ENCODE assay signal across 21 cellular contexts in the genomic region with DNA sequence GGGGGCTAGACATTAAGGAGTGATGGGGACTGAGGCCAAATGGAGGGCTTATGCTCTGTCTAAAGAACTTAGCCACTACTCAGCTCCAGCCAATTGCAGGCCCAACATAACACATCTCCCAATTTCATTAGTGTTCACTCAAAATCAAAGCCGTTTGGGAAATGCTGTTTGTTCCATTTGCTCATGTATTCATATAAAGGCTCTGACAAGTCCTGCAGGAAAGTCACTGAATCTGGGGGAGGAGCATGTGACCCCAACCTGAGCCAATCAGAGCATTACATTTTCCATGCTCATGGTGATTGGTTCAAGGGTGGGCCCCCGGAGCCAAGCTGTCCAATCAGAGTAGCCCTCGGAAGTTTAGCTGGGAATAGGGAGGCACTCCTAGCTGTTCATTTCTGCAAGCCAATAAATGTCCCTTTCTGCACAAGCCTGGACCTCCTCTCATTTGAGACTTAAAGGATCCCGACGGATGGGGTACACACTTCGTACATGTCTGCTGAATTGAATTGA. TPM values are rescaled to one million over a fixed set of nuclear protein-coding genes. Genes with fewer than 3 reads are reported as not detected.
DNase-seq lines count a peak whose midpoint lies in the region; ATAC-seq, FAIRE-seq and TF ChIP-seq lines count a peak whose summit lies in the region.
"Had no signal": no experiment of that assay in that cellular context is flagged by ENCODE, and none has a peak within 500 bp of the region (broad histone marks: within the 10 kb centered on the region; RNA-seq: fewer than 3 reads in every experiment).

No MANE protein-coding gene starts in this region.

- no peak for TF ChIP-seq EP300 in K562 (IDR thresholded peaks at IDR 0.05; ENCODE audit: low read length)

- H3K9me3 ChIP-seq in SJCRH30 (replicated peaks): no peaks in the 10 kb centered on the region
- no peaks in the 10 kb centered on the region; the same call in 1 of the 2 replicates for H3K9me3 ChIP-seq in K562 (replicated peaks; ENCODE audit: control insufficient read depth, insufficient read depth, low read depth, low read length)
- H3K9me3 ChIP-seq: Caco-2 had no signal

- no peaks in the 10 kb centered on the region for H3K9me1 ChIP-seq in K562 (ENCODE audit: control insufficient read depth, insufficient read depth, low read length)

- CTCF ChIA-PET in K562 (lab: Yijun Ruan, JAX; ENCODE audit: low intra/inter-chr PET ratio): no interaction called here

- no peak overlapping the region for H3K4me3 ChIP-seq in SJCRH30
- no peak overlapping the region for H3K4me3 ChIP-seq in K562
- H3K4me3 ChIP-seq: GM23338 had no signal

- POLR2A ChIA-PET in K562 (lab: Yijun Ruan, JAX): interaction anchor here (0.6 kb wide), 1 partner anchor 134 kb away, joined by 3 read pairs; no protein-coding TSS in a partner anchor

- TF ChIP-seq POLR2A in H54 (IDR thresholded peaks at IDR 0.05; ENCODE audit: low read depth, low read length): no peak
- TF ChIP-seq POLR2A in K562 (conservative IDR thresholded peaks at IDR 0.05): no peak

- H3K36me3 ChIP-seq in SJCRH30: no peaks in the 10 kb centered on the region
- H3K36me3 ChIP-seq in K562 (ENCODE audit: control insufficient read depth, insufficient read depth, low read length): no peaks in the 10 kb centered on the region

- 8% methylated on average over 6 of the region's 6 CpGs for WGBS in K562 (ENCODE audit: insufficient coverage, low coverage, missing lambda C conversion rate)

- no TSS peak for BruUV-seq in K562 (replicated peaks; lab: Mats Ljungman, UMichigan)

- H3K27ac ChIP-seq in SJCRH30: no peak overlapping the region
- no peak overlapping the region for H3K27ac ChIP-seq in K562 (ENCODE audit: extremely low read depth, low read depth, low read length)
- H3K27ac ChIP-seq: C4-2B had no signal

- ATAC-seq in K562: peak; percentile 55; the same call in 2 of the 3 replicates
- ATAC-seq in HG03159 (IDR thresholded peaks at IDR 0.05; ENCODE audit: unreplicated experiment): no peak
- no peak for ATAC-seq in HG02610 (IDR thresholded peaks at IDR 0.05; ENCODE audit: unreplicated experiment)
- ATAC-seq: GM23338, HCT116 had no signal

- intact Hi-C loops in K562 (cut with micrococcal nuclease): no loop called here

- no peak overlapping the region for H3K4me2 ChIP-seq in K562 (ENCODE audit: insufficient read depth, low read length)
- H3K4me2 ChIP-seq: GM23338 had no signal

- no peak for TF ChIP-seq CTCF in K562 (IDR thresholded peaks at IDR 0.05 in 2 of 3, conservative IDR thresholded peaks at IDR 0.05 in 1 of 3; ENCODE audit: insufficient read depth in 2 of 3, low read depth in 1 of 3, low read length in 3 of 3)

- peak; percentile 63 for DNase-seq in H54 (ENCODE audit: insufficient read length, low spot score)
- peak; percentile 22 to 49 for DNase-seq in SJCRH30
- DNase-seq in K562 (ENCODE audit: extremely low read depth in 1 of 4, low spot score in 3 of 4): peak in 3 of 4 experiments; percentile 77 to 89 (median 85)
- no peak for DNase-seq in AG08396 (ENCODE audit: low spot score)
- DNase-seq: ACHN; AML-193; Caco-2; CD4-positive, alpha-beta T cell; H7; KBM-7 had no signal

- H3K4me1 ChIP-seq in SJCRH30 (no peaks in the 10 kb centered on the region), K562 (replicated peaks in 1 of 2; ENCODE audit: control insufficient read depth in 2 of 2, insufficient read depth in 2 of 2, low read length in 2 of 2) (peaks cover 5 to 8% of the 10 kb centered on the region in 2 experiments; a peak in 3 of 5 replicates)
- H3K4me1 ChIP-seq: Caco-2 had no signal

- no peak overlapping the region for H2AFZ ChIP-seq in K562 (ENCODE audit: low read depth, low read length)
- H2AFZ ChIP-seq: GM23338 had no signal

- TF ChIP-seq RAD21 in K562 (CRISPR knock-in tag; conservative IDR thresholded peaks at IDR 0.05 in 1 of 2, IDR thresholded peaks at IDR 0.05 in 1 of 2): no peak

- H3K27me3 ChIP-seq in SJCRH30 (peaks cover 4% of the 10 kb centered on the region; the same call in 1 of the 2 replicates), K562 (ENCODE audit: control insufficient read depth in 2 of 2, insufficient read depth in 2 of 2, low read length in 2 of 2) (peaks cover 6 to 18% of the 10 kb centered on the region in 2 experiments; a peak in 2 of 5 replicates)

- no peak overlapping the region for H3K9ac ChIP-seq in K562 (ENCODE audit: insufficient read depth in 1 of 2, low read depth in 2 of 2, low read length in 2 of 2)

- in situ Hi-C loops in K562 (cut with MboI): loop anchor here (5.0 kb wide), 1 partner anchor 469 kb away; no protein-coding TSS in a partner anchor

- H3K79me2 ChIP-seq in K562 (ENCODE audit: control insufficient read depth, insufficient read depth, low read length): no peaks in the 10 kb centered on the region

- H4K20me1 ChIP-seq in K562 (replicated peaks; ENCODE audit: control insufficient read depth, insufficient read depth, low read length): no peaks in the 10 kb centered on the region

- FAIRE-seq in H54 (lab: Jason Lieb, UNC) (no peak), K562 (lab: Jason Lieb, UNC) (no peak)
- FAIRE-seq: D721Med, G401.6, GM12891 had no signal

RNA-seq across cellular contexts. Expression of a gene that starts 20.9 kb away (rescaled TPM):
- total RNA-seq in SJCRH30 (2014; rRNA removed; shearing (Covaris generic)): 1.5 and 1.9 TPM in 2 replicates
- 3.2 and 9.7 TPM in 2 replicates for total RNA-seq in K562 (2011; cell fraction: chromatin; rRNA removed; ENCODE audit: low replicate concordance)
- total RNA-seq in K562 (2011; cell fraction: nucleolus; rRNA removed): 6.1 and 7.5 TPM in 2 replicates
- 7.0 and 15.4 TPM in 2 replicates for total RNA-seq in K562 (2011; cell fraction: nucleoplasm; rRNA removed)
- total RNA-seq in K562 (2014; rRNA removed) (7.4 and 9.1 TPM in 2 replicates), K562 (2014; rRNA removed; fragmentation: Illumina TruSeq; extraction: Trizol) (1.1 and 1.7 TPM in 2 replicates), K562 (2015; rRNA removed; fragmentation: Illumina TruSeq; extraction: Trizol) (6.3 and 7.8 TPM in 2 replicates), K562 (2021) (8.4 and 9.1 TPM in 2 replicates)
- polyA plus RNA-seq in K562 (2011; rRNA removed) (9.8 and 10.9 TPM in 2 replicates), K562 (2014; fragmentation: Illumina TruSeq; extraction: Trizol) (3.0 and 7.1 TPM in 2 replicates), K562 (2014; fragmentation: Nextera tagmentation; extraction: Ambion mirVana) (1 to 10 TPM in 1 of 2 experiments, under 1 TPM in 1; 0.31 to 2.0 TPM), K562 (2014; rRNA removed) (11.0 and 13.4 TPM in 2 replicates)
- polyA plus RNA-seq in K562 (2011; cell fraction: cytosol; rRNA removed): 13.4 and 29.5 TPM in 2 replicates
- polyA plus RNA-seq in K562 (2011; cell fraction: nucleus; rRNA removed): 5.6 and 8.8 TPM in 2 replicates
- 15.2 and 23.6 TPM in 2 replicates for polyA plus RNA-seq in K562 (2012)
- polyA minus RNA-seq in K562 (2011; rRNA and poly(A)+ RNA removed): 2.8 and 3.7 TPM in 2 replicates
- polyA minus RNA-seq in K562 (2011; cell fraction: cytosol; rRNA and poly(A)+ RNA removed): 5.2 and 5.9 TPM in 2 replicates
- 5.4 and 6.6 TPM in 2 replicates for polyA minus RNA-seq in K562 (2011; cell fraction: nucleus; rRNA and poly(A)+ RNA removed)
- total RNA-seq: GM23338 had no signal
- polyA plus RNA-seq: GM23338 had no signal

RNA-seq across cellular contexts. Expression of a gene that starts 28.6 kb away (rescaled TPM):
- total RNA-seq in SJCRH30 (2014; rRNA removed; shearing (Covaris generic)): not detected in 2 replicates
- 0.25 TPM in 1 of 2 replicates, not detected in the other for total RNA-seq in K562 (2011; cell fraction: chromatin; rRNA removed; ENCODE audit: low replicate concordance)
- 0.13 and 0.17 TPM in 2 replicates for total RNA-seq in K562 (2011; cell fraction: nucleolus; rRNA removed)
- not detected in 2 replicates for total RNA-seq in K562 (2011; cell fraction: nucleoplasm; rRNA removed)
- total RNA-seq in K562 (2014; rRNA removed) (0.05 TPM in 1 of 2 replicates, not detected in the other), K562 (2014; rRNA removed; fragmentation: Illumina TruSeq; extraction: Trizol) (not detected in 2 replicates), K562 (2015; rRNA removed; fragmentation: Illumina TruSeq; extraction: Trizol) (not detected in 2 replicates), K562 (2021) (0.04 and 0.16 TPM in 2 replicates)
- polyA plus RNA-seq in K562 (2011; rRNA removed) (0.09 and 0.17 TPM in 2 replicates), K562 (2014; fragmentation: Illumina TruSeq; extraction: Trizol) (not detected in 2 replicates), K562 (2014; fragmentation: Nextera tagmentation; extraction: Ambion mirVana) (not detected), K562 (2014; rRNA removed) (0.08 TPM in 1 of 2 replicates, not detected in the other)
- 0.24 and 0.64 TPM in 2 replicates for polyA plus RNA-seq in K562 (2011; cell fraction: cytosol; rRNA removed)
- 0.25 and 0.34 TPM in 2 replicates for polyA plus RNA-seq in K562 (2011; cell fraction: nucleus; rRNA removed)
- 0.03 and 0.08 TPM in 2 replicates for polyA plus RNA-seq in K562 (2012)
- polyA minus RNA-seq in K562 (2011; rRNA and poly(A)+ RNA removed): not detected in 2 replicates
- polyA minus RNA-seq in K562 (2011; cell fraction: cytosol; rRNA and poly(A)+ RNA removed): not detected in 2 replicates
- 0.13 TPM in 1 of 2 replicates, not detected in the other for polyA minus RNA-seq in K562 (2011; cell fraction: nucleus; rRNA and poly(A)+ RNA removed)
- total RNA-seq: A172; CD4-positive, alpha-beta T cell; GM23338; HT-29 had no signal
- polyA plus RNA-seq: BJ had no signal

RNA-seq across cellular contexts. Expression of a gene that starts 39.4 kb away (rescaled TPM):
- total RNA-seq in SJCRH30 (2014; rRNA removed; shearing (Covaris generic)): not detected in 2 replicates
- total RNA-seq in K562 (2011; cell fraction: chromatin; rRNA removed; ENCODE audit: low replicate concordance): not detected in 2 replicates
- not detected in 2 replicates for total RNA-seq in K562 (2011; cell fraction: nucleolus; rRNA removed)
- total RNA-seq in K562 (2011; cell fraction: nucleoplasm; rRNA removed): not detected in 2 replicates
- 0.24 TPM in 1 of 2 replicates, not detected in the other for total RNA-seq in K562 (2014; rRNA removed)
- total RNA-seq in K562 (2014; rRNA removed; fragmentation: Illumina TruSeq; extraction: Trizol): 0.07 TPM in 1 of 2 replicates, not detected in the other
- total RNA-seq in K562 (2015; rRNA removed; fragmentation: Illumina TruSeq; extraction: Trizol): 0.60 and 1.1 TPM in 2 replicates
- 0.18 and 0.22 TPM in 2 replicates for total RNA-seq in K562 (2021)
- polyA plus RNA-seq in K562 (2011; rRNA removed): 0.07 TPM in 1 of 2 replicates, not detected in the other
- polyA plus RNA-seq in K562 (2011; cell fraction: cytosol; rRNA removed): 0.10 TPM in 1 of 2 replicates, not detected in the other
- polyA plus RNA-seq in K562 (2011; cell fraction: nucleus; rRNA removed): 0.48 TPM in 1 of 2 replicates, not detected in the other
- polyA plus RNA-seq in K562 (2012): 0.22 and 0.34 TPM in 2 replicates
- 0.09 and 0.10 TPM in 2 replicates for polyA plus RNA-seq in K562 (2014; fragmentation: Illumina TruSeq; extraction: Trizol)
- under 1 TPM; 0.07 to 0.23 TPM for polyA plus RNA-seq in K562 (2014; fragmentation: Nextera tagmentation; extraction: Ambion mirVana)
- 0.15 and 0.30 TPM in 2 replicates for polyA plus RNA-seq in K562 (2014; rRNA removed)
- not detected in 2 replicates for polyA minus RNA-seq in K562 (2011; rRNA and poly(A)+ RNA removed)
- polyA minus RNA-seq in K562 (2011; cell fraction: cytosol; rRNA and poly(A)+ RNA removed): not detected in 2 replicates
- polyA minus RNA-seq in K562 (2011; cell fraction: nucleus; rRNA and poly(A)+ RNA removed): not detected in 2 replicates
- total RNA-seq: A172; Caco-2; CD4-positive, alpha-beta T cell; GM23338; HT-29 had no signal
- polyA plus RNA-seq: BJ had no signal
